8 cellular contexts compared by ENCODE assay signal in genomic region chr14:34713122-34713680, GRCh38. TPM values are rescaled to one million over a fixed set of nuclear protein-coding genes. Genes with fewer than 3 reads are reported as not detected.
A peak's percentile ranks its signal among the peaks of the same experiment; 100 is the strongest.
DNase-seq lines count a peak whose midpoint lies in the region; ATAC-seq, FAIRE-seq and TF ChIP-seq lines count a peak whose summit lies in the region.

No MANE protein-coding gene starts in this region.

- intact Hi-C loops in Calu3 (cut with micrococcal nuclease; ENCODE audit: unreplicated experiment): no loop called here

- H3K23ac ChIP-seq in trophoblast cell (ENCODE audit: low read length): no peak overlapping the region

- H3K4me1 ChIP-seq in Peyer's patch: peaks cover 0 to 9% (median 0%) of the 10 kb centered on the region in 4 donors
- H3K4me1 ChIP-seq in trophoblast cell (ENCODE audit: control insufficient read depth in 1 of 2, insufficient read depth in 2 of 2, low read length in 2 of 2): no peaks in the 10 kb centered on the region

- H4K91ac ChIP-seq in trophoblast cell (ENCODE audit: low read depth, low read length): no peak overlapping the region

- H3K4me3 Mint-ChIP-seq in Calu3 (ENCODE audit: low read depth, unreplicated experiment): peak overlapping the region; percentile 69

- no peak overlapping the region for H3K9ac ChIP-seq in trophoblast cell (ENCODE audit: low read length)

- H2AK5ac ChIP-seq in trophoblast cell (ENCODE audit: low read length): no peak overlapping the region

- TF ChIP-seq POLR2A in Peyer's patch (IDR thresholded peaks at IDR 0.05): no peak

- H3K9me3 Mint-ChIP-seq in Calu3 (ENCODE audit: low read depth, unreplicated experiment): no peaks in the 10 kb centered on the region

- H3K4me2 ChIP-seq in trophoblast cell (ENCODE audit: low read length): peak overlapping the region; percentile 78

- peak overlapping the region; percentile 78 for H3K27ac Mint-ChIP-seq in Calu3 (ENCODE audit: unreplicated experiment)

- H3K27ac ChIP-seq in Peyer's patch (peak overlapping the region; percentile 81 to 96 (median 95)), trophoblast cell (ENCODE audit: low read depth, low read length) (no peak overlapping the region)

- peaks cover 7% of the 10 kb centered on the region for H3K79me2 ChIP-seq in trophoblast cell (ENCODE audit: control insufficient read depth, insufficient read depth, low read length, poor library complexity)

- H3K4me3 ChIP-seq in Peyer's patch: peak overlapping the region; percentile 83 to 99 (median 90)
- peak overlapping the region; percentile 83 for H3K4me3 ChIP-seq in epithelial cell of proximal tubule (ENCODE audit: low read depth, low read length)
- no peak overlapping the region for H3K4me3 ChIP-seq in trophoblast cell (ENCODE audit: low read depth, low read length)

- no peak for ATAC-seq in HG03045 (IDR thresholded peaks at IDR 0.05; ENCODE audit: unreplicated experiment)
- ATAC-seq in HG03460 (IDR thresholded peaks at IDR 0.05; ENCODE audit: unreplicated experiment): no peak

- H3K79me1 ChIP-seq in trophoblast cell (ENCODE audit: low read length): peaks cover 9% of the 10 kb centered on the region

- no peak for FAIRE-seq in D721Med (lab: Jason Lieb, UNC)

- no peaks in the 10 kb centered on the region for H3K27me3 ChIP-seq in Peyer's patch
- no peaks in the 10 kb centered on the region for H3K27me3 ChIP-seq in trophoblast cell (ENCODE audit: insufficient read depth, low read length)

- H3K9me3 ChIP-seq in Peyer's patch: no peaks in the 10 kb centered on the region
- H3K9me3 ChIP-seq in trophoblast cell (ENCODE audit: insufficient read depth, low read depth, low read length): no peaks in the 10 kb centered on the region

- no peak overlapping the region for H3K18ac ChIP-seq in trophoblast cell (ENCODE audit: low read length)

- no peak overlapping the region for H2AFZ ChIP-seq in trophoblast cell (ENCODE audit: insufficient read depth, low read length, poor library complexity)

- H3K36me3 ChIP-seq in Peyer's patch (no peaks in the 10 kb centered on the region), trophoblast cell (ENCODE audit: control insufficient read depth in 1 of 2, insufficient read depth in 2 of 2, low read length in 2 of 2) (peaks cover 0 to 4% of the 10 kb centered on the region in 2 experiments)

- CTCF ChIA-PET in Calu3 (lab: Charles Lee): interaction anchor here (1.0 to 1.8 kb wide), 2 partner anchors 9 to 10 kb away, joined by 5 read pairs; no protein-coding TSS in a partner anchor

- H2BK12ac ChIP-seq in trophoblast cell (ENCODE audit: low read length): no peak overlapping the region

- no CpG with 5 or more reads among the region's 6 CpGs for WGBS in trophoblast cell (ENCODE audit: extremely low coverage, insufficient coverage, insufficient read length)

- no peak overlapping the region for H3K4ac ChIP-seq in trophoblast cell (ENCODE audit: low read depth, low read length)

- H2BK120ac ChIP-seq in trophoblast cell (ENCODE audit: insufficient read depth, low read length, poor library complexity): no peak overlapping the region

- no peaks in the 10 kb centered on the region for H3K27me3 Mint-ChIP-seq in Calu3 (ENCODE audit: unreplicated experiment)

- H3K4me1 Mint-ChIP-seq in Calu3 (ENCODE audit: low read depth, unreplicated experiment): peaks cover 8% of the 10 kb centered on the region

- TF ChIP-seq CTCF in Calu3 (IDR thresholded peaks at IDR 0.05; ENCODE audit: unreplicated experiment) (no peak), Peyer's patch (IDR thresholded peaks at IDR 0.05) (no peak), epithelial cell of proximal tubule (conservative IDR thresholded peaks at IDR 0.05; ENCODE audit: low read depth, low read length) (no peak), D721Med (IDR thresholded peaks at IDR 0.05; ENCODE audit: insufficient read depth, missing control alignments) (no peak)

- H4K12ac ChIP-seq in trophoblast cell (ENCODE audit: low read depth, low read length): no peak overlapping the region

- H3K14ac ChIP-seq in trophoblast cell (ENCODE audit: low read length): no peak overlapping the region

- DNase-seq in Calu3: no peak
- DNase-seq in Peyer's patch: no peak
- DNase-seq in epithelial cell of proximal tubule (ENCODE audit: low read depth): no peak
- DNase-seq in trophoblast cell: no peak
- no peak for DNase-seq in CD1c-positive myeloid dendritic cell (ENCODE audit: extremely low spot score)
- DNase-seq in D721Med (ENCODE audit: insufficient read length, low spot score): no peak

- TSS peak; percentile 62 for BruUV-seq in Calu3 (replicated peaks; lab: Mats Ljungman, UMichigan)

- peaks cover 13% of the 10 kb centered on the region for H3K36me3 Mint-ChIP-seq in Calu3 (ENCODE audit: insufficient read depth, unreplicated experiment)

- no peak overlapping the region for H4K8ac ChIP-seq in trophoblast cell (ENCODE audit: low read depth, low read length)

- H2BK5ac ChIP-seq in trophoblast cell (ENCODE audit: low read depth, low read length, poor library complexity): no peak overlapping the region

RNA-seq across cellular contexts. Expression of gene CFL2, which starts 1.2 kb away (rescaled TPM):
- total RNA-seq in Calu3 (2022) (18.6 and 24.4 TPM in 2 replicates), Peyer's patch (10 to 100 TPM in 3 of 4 donors, 1 to 10 TPM in 1; 5.2 to 15.8 (median 11.5) TPM), epithelial cell of proximal tubule (54.7 and 67.7 TPM in 2 replicates)
- 40.2 and 40.8 TPM in 2 replicates for polyA plus RNA-seq in trophoblast cell (2013)
